8 cellular contexts compared by ENCODE assay signal in the genomic region with DNA sequence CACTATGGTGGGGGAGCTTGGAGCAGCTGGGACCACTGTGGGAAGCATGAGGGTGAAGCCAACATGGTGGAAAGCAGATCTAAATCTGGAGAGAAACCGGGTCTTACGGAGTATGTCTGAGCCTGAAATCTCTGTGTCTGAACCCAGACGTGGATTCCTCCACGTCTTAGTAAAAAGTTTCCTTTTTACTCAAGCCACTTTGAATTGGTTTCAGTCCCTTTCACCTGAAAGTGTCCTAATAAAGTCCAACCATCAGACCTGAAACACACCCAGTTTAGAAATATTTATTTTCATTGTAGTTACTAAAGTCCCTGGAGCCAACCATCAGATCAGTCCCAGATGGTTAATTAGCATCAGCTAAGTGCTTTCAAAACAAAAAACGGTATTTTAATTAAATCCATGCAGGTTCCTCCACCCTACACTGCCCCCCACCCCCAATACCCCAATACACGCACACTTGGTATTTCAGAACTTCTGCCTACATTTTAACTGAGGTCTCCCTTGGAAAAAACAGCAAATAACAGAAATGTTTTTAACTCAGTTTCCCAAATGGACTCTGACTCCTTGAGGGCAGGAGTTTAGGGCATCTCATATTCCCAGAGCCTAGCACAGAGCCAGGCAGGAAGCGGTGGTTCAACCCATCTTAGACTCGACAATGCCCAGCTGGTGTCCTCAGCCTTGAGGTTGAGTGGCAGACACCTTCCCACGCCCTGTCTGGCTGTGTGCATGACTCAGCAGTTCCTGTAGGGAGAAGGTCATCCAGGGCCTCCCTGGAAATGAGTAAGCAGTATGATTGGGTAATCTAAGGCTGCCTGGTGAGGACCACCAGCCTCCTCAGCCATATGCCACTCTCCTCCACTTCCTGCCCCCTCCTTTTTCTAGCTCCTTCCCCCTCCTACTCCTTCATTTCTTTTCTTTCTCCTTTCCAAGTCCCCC.
A peak's percentile ranks its signal among the peaks of the same experiment; 100 is the strongest.
DNase-seq lines count a peak whose midpoint lies in the region; ATAC-seq and TF ChIP-seq lines count a peak whose summit lies in the region.

No MANE protein-coding gene starts in this region.

- H3K9me3 Mint-ChIP-seq in WTC11 = peaks cover 8% of the 10 kb centered on the region

- no peak overlapping the region for H3K4me3 Mint-ChIP-seq in WTC11

- no peaks in the 10 kb centered on the region for H3K36me3 Mint-ChIP-seq in WTC11

- no peak overlapping the region for H3K27ac Mint-ChIP-seq in WTC11

- ATAC-seq in WTC11 = peak; percentile 78
- no peak for ATAC-seq in HG03520 (IDR thresholded peaks at IDR 0.05; ENCODE audit: unreplicated experiment)

- no peak for TF ChIP-seq CTCF in WTC11 (IDR thresholded peaks at IDR 0.05)

- peak; percentile 96 for DNase-seq in EL
- peak; percentile 99 for DNase-seq in HT1080 (ENCODE audit: low read depth)
- DNase-seq in WTC11 (ENCODE audit: low spot score) = peak; percentile 19
- peak; percentile 80 for DNase-seq in kidney glomerular epithelial cell (lab: John Stamatoyannopoulos, UW)
- no peak for DNase-seq in cortex of kidney (lab: John Stamatoyannopoulos, UW)
- no peak for DNase-seq in NCI-H187 treated with DMSO at 0.1 percent for 48 hours (lab: John Stamatoyannopoulos, UW)
- no peak for DNase-seq in NCI-H2107 (lab: John Stamatoyannopoulos, UW)

- POLR2A ChIA-PET in WTC11 (lab: Charles Lee) = interaction anchor here (0.6 kb wide), 1 partner anchor 442 kb away, joined by 4 read pairs; no protein-coding TSS in a partner anchor

- CTCF ChIA-PET in WTC11 (lab: Charles Lee) = no interaction called here

- peaks cover 31% of the 10 kb centered on the region for H3K27me3 Mint-ChIP-seq in WTC11 (ENCODE audit: low read depth)

- peaks cover 3% of the 10 kb centered on the region; the same call in 1 of the 2 replicates for H3K4me1 Mint-ChIP-seq in WTC11

TF ChIP-seq in WTC11, 78 proteins besides CTCF, POLR2A, EP300 and RAD21:
- TF ChIP-seq NFE2L1 (CRISPR knock-in tag; IDR thresholded peaks at IDR 0.05) = 0 out of 2 replicates have a peak, but pooled peaks have one; percentile 65
- TF ChIP-seq CREM (CRISPR knock-in tag; IDR thresholded peaks at IDR 0.05) = no peak

Comparison
In these comparisons a context has a peak if more than half of its experiments do, and no peak if none do; other contexts are left out.
1. DNase-seq: peak in EL (single experiment), HT1080 (single experiment), WTC11 (single experiment) and kidney glomerular epithelial cell (single experiment); none in cortex of kidney (single experiment), NCI-H187 treated with DMSO at 0.1 percent for 48 hours (single experiment) and NCI-H2107 (single experiment).